Comparison of ENCODE assay signal across 31 cellular contexts in genomic region chr10:44465430-44466115, GRCh38.
A peak's percentile ranks its signal among the peaks of the same experiment; 100 is the strongest.
DNase-seq lines count a peak whose midpoint lies in the region; ATAC-seq, FAIRE-seq and TF ChIP-seq lines count a peak whose summit lies in the region.
"Had no signal": no experiment of that assay in that cellular context is flagged by ENCODE, and none has a peak within 500 bp of the region (broad histone marks: within the 10 kb centered on the region; RNA-seq: fewer than 3 reads in every experiment).

No MANE protein-coding gene starts in this region.

- WGBS in H1 (ENCODE audit: extremely low coverage in 1 of 2, insufficient coverage in 1 of 2, insufficient read length in 1 of 2, insufficient replicate concordance in 2 of 2, low coverage in 1 of 2, low lambda C conversion rate in 2 of 2, missing lambda C conversion rate in 1 of 2), 2 experiments: 87% methylated on average over 11 of the region's 11 CpGs; no CpG with 5 or more reads in 1 of the 2 experiments

- H3K4ac ChIP-seq in H1 (replicated peaks; ENCODE audit: insufficient read length, low read depth, low read length): no peak overlapping the region

- no peak overlapping the region for H2AK5ac ChIP-seq in H1 (ENCODE audit: low read depth, low read length)

- no peak overlapping the region for H4K91ac ChIP-seq in H1 (replicated peaks; ENCODE audit: insufficient read length, low read length)

- POLR2A ChIA-PET in H1 (lab: Charles Lee; ENCODE audit: partially characterized antibody): no interaction called here

- H3K36me3 ChIP-seq in H7 (replicated peaks; ENCODE audit: control insufficient read depth, insufficient read depth, low read length): no peaks in the 10 kb centered on the region
- H3K36me3 ChIP-seq in H1 (ENCODE audit: control insufficient read depth in 2 of 4, insufficient read depth in 4 of 4, low read length in 3 of 4): no peaks in the 10 kb centered on the region
- H3K36me3 ChIP-seq: BLaER1, heart right ventricle had no signal

- H2BK12ac ChIP-seq in H1 (ENCODE audit: low read depth, low read length): no peak overlapping the region

- no peak overlapping the region for H2BK5ac ChIP-seq in H1 (ENCODE audit: low read depth, low read length)

- peak overlapping the region; percentile 79 for H3K27ac Mint-ChIP-seq in nephron progenitor cell
- H3K27ac Mint-ChIP-seq: activated B cell treated with CpG ODN at 0.5 μM for 24 hours; activated CD4-positive, alpha-beta T cell treated with anti-CD3 and anti-CD28 coated beads, Interleukin-2, amount 10 ng/mL, durations not matched to agents 7 days and 5 days; activated naive CD8-positive, alpha-beta T cell treated with anti-CD3 and anti-CD28 coated beads for 36 hours; stimulated activated naive B cell treated with anti-CD40 and anti-IgM and Interleukin-4, amounts not matched to agents 10 μg/mL and 1 μg/mL and 100 μg/mL, for 72 hours; type B pancreatic cell had no signal

- no peaks in the 10 kb centered on the region for H3K36me3 Mint-ChIP-seq in nephron progenitor cell (ENCODE audit: low read depth)
- H3K36me3 Mint-ChIP-seq: activated naive CD8-positive, alpha-beta T cell treated with anti-CD3 and anti-CD28 coated beads for 36 hours; stimulated activated naive B cell treated with anti-CD40 and anti-IgM and Interleukin-4, amounts not matched to agents 10 μg/mL and 1 μg/mL and 100 μg/mL, for 72 hours; type B pancreatic cell had no signal

- H3K79me1 ChIP-seq in H1 (ENCODE audit: low read depth, low read length): no peaks in the 10 kb centered on the region

- TF ChIP-seq EP300 in H1 (IDR thresholded peaks at IDR 0.05; ENCODE audit: borderline replicate concordance in 1 of 2, low read depth in 2 of 2, low read length in 2 of 2): no peak

- no peak overlapping the region for H3K14ac ChIP-seq in H1 (ENCODE audit: insufficient read length)

- no peak for TF ChIP-seq POLR2A in H1 (IDR thresholded peaks at IDR 0.05; ENCODE audit: control extremely low read depth in 1 of 2, low read depth in 2 of 2, low read length in 2 of 2)

- H2BK20ac ChIP-seq in H1 (ENCODE audit: low read length): no peak overlapping the region

- H3K4me2 ChIP-seq in H1 (ENCODE audit: insufficient read depth in 1 of 2, low read depth in 2 of 2, low read length in 2 of 2): no peak overlapping the region
- H3K4me2 ChIP-seq: BLaER1 had no signal

- H3K27ac ChIP-seq in VCaP (peak overlapping the region; percentile 39), H1 (ENCODE audit: low read depth, low read length) (no peak overlapping the region)
- H3K27ac ChIP-seq: BLaER1, heart right ventricle, parathyroid adenoma had no signal

- TF ChIP-seq CTCF in VCaP (conservative IDR thresholded peaks at IDR 0.05) (no peak), H1 (IDR thresholded peaks at IDR 0.05; ENCODE audit: control extremely low read depth in 1 of 3, insufficient read depth in 1 of 3, low read depth in 1 of 3, low read length in 3 of 3) (peak in 2 of 3 experiments; percentile 19 to 37; a peak in 2 of 4 replicates), nephron progenitor cell (IDR thresholded peaks at IDR 0.05) (no peak)

- H3K27me3 Mint-ChIP-seq in nephron progenitor cell (ENCODE audit: low read depth, poor library complexity): peaks cover 12% of the 10 kb centered on the region
- H3K27me3 Mint-ChIP-seq: type B pancreatic cell had no signal

- H3K27me3 ChIP-seq in H7 (ENCODE audit: control insufficient read depth, insufficient read depth, low read length): no peaks in the 10 kb centered on the region
- H3K27me3 ChIP-seq in H1 (replicated peaks in 1 of 4; ENCODE audit: control insufficient read depth in 3 of 4, extremely low read depth in 1 of 4, insufficient read depth in 3 of 4, low read length in 3 of 4): no peaks in the 10 kb centered on the region
- H3K27me3 ChIP-seq: BLaER1 had no signal

- no peak overlapping the region for H3K23ac ChIP-seq in H1 (ENCODE audit: insufficient read length)

- no peak for ATAC-seq in GM19452 (IDR thresholded peaks at IDR 0.05; ENCODE audit: unreplicated experiment)
- ATAC-seq: heart right ventricle; left cardiac atrium; stimulated activated naive B cell treated with anti-CD40 and anti-IgM and Interleukin-4, amounts not matched to agents 10 μg/mL and 1 μg/mL and 100 μg/mL, for 72 hours had no signal

- H3K4me3 ChIP-seq in H7 (ENCODE audit: insufficient read depth, low read depth, low read length) (no peak overlapping the region), H1 (ENCODE audit: extremely low read depth in 1 of 4, insufficient read depth in 2 of 4, low read depth in 3 of 4, low read length in 4 of 4) (no peak overlapping the region)
- H3K4me3 ChIP-seq: BLaER1, heart right ventricle had no signal

- no peak overlapping the region for H3K18ac ChIP-seq in H1 (ENCODE audit: extremely low read depth, low read length)

- TF ChIP-seq RAD21 in H1 (IDR thresholded peaks at IDR 0.05 in 1 of 2, conservative IDR thresholded peaks at IDR 0.05 in 1 of 2; ENCODE audit: low read depth in 2 of 2, low read length in 2 of 2): peak; percentile 13 to 28; a peak in 1 of 4 replicates

- CTCF ChIA-PET in H1 (lab: Charles Lee; ENCODE audit: partially characterized antibody): interaction anchor here (0.9 to 1.6 kb wide), 10 partner anchors 8 to 399 kb away, joined by 3 to 6 read pairs (median 4); no protein-coding TSS in a partner anchor

- H2AFZ ChIP-seq in H1 (ENCODE audit: low read length): no peak overlapping the region
- H2AFZ ChIP-seq: parathyroid adenoma had no signal

- peak overlapping the region; percentile 19 for H3K4me3 Mint-ChIP-seq in nephron progenitor cell
- H3K4me3 Mint-ChIP-seq: activated B cell treated with CpG ODN at 0.5 μM for 24 hours; activated CD4-positive, alpha-beta T cell treated with anti-CD3 and anti-CD28 coated beads, Interleukin-2, amount 10 ng/mL, durations not matched to agents 7 days and 5 days; activated naive CD8-positive, alpha-beta T cell treated with anti-CD3 and anti-CD28 coated beads for 36 hours; stimulated activated naive B cell treated with anti-CD40 and anti-IgM and Interleukin-4, amounts not matched to agents 10 μg/mL and 1 μg/mL and 100 μg/mL, for 72 hours; type B pancreatic cell had no signal

- H2BK120ac ChIP-seq in H1 (replicated peaks; ENCODE audit: low read depth, low read length): no peak overlapping the region

- no peaks in the 10 kb centered on the region for H4K20me1 ChIP-seq in H1 (replicated peaks in 1 of 2; ENCODE audit: control insufficient read depth in 1 of 2, insufficient read depth in 2 of 2, low read length in 2 of 2)
- H4K20me1 ChIP-seq: BLaER1 had no signal

- no peaks in the 10 kb centered on the region for H3K9me3 ChIP-seq in H1 (ENCODE audit: insufficient read depth in 2 of 2, low read depth in 1 of 2, low read length in 1 of 2)
- H3K9me3 ChIP-seq: BLaER1, heart right ventricle had no signal

- H3K9me3 Mint-ChIP-seq in nephron progenitor cell: no peaks in the 10 kb centered on the region
- H3K9me3 Mint-ChIP-seq: activated B cell treated with CpG ODN at 0.5 μM for 24 hours; activated CD4-positive, alpha-beta T cell treated with anti-CD3 and anti-CD28 coated beads, Interleukin-2, amount 10 ng/mL, durations not matched to agents 7 days and 5 days; activated naive CD8-positive, alpha-beta T cell treated with anti-CD3 and anti-CD28 coated beads for 36 hours; type B pancreatic cell had no signal

- no peaks in the 10 kb centered on the region for H3K79me2 ChIP-seq in H1 (ENCODE audit: control insufficient read depth in 1 of 2, insufficient read depth in 2 of 2, low read length in 2 of 2)
- H3K79me2 ChIP-seq: parathyroid adenoma had no signal

- FAIRE-seq in H1 (lab: Jason Lieb, UNC): no peak
- FAIRE-seq: G401.6, RCC 7860 had no signal

- no peak overlapping the region for H2BK15ac ChIP-seq in H1 (ENCODE audit: low read length)

- H3K56ac ChIP-seq in H1 (replicated peaks; ENCODE audit: insufficient read length, low read depth, low read length): no peak overlapping the region

- H3K23me2 ChIP-seq in H1 (ENCODE audit: low read depth, low read length): no peaks in the 10 kb centered on the region

- peak; percentile 56 for DNase-seq in H7
- DNase-seq in H1 (ENCODE audit: low read depth in 1 of 2, low spot score in 2 of 2): no peak
- peak; percentile 43 for DNase-seq in nephron progenitor cell
- no peak for DNase-seq in NCI-H1105 (lab: John Stamatoyannopoulos, UW)
- DNase-seq in NAMALWA (ENCODE audit: low spot score): no peak
- no peak for DNase-seq in kidney tubule cell (ENCODE audit: low spot score)
- DNase-seq: activated B cell treated with CpG ODN at 0.5 μM for 24 hours; activated CD4-positive, alpha-beta T cell treated with anti-CD3 and anti-CD28 coated beads, Interleukin-2, amount 10 ng/mL, durations not matched to agents 7 days and 5 days; activated effector memory CD4-positive, alpha-beta T cell treated with anti-CD3 and anti-CD28 coated beads, Interleukin-2, amount 50 U/mL, for 16 hours; activated naive CD8-positive, alpha-beta T cell treated with anti-CD3 and anti-CD28 coated beads for 36 hours; anterior cingulate cortex; dermis blood vessel endothelial cell; DMS53; foreskin melanocyte; GOT3; heart right ventricle; left cardiac atrium; NCI-H1694; retina; SIG-M5; stimulated activated naive B cell treated with anti-CD40 and anti-IgM and Interleukin-4, amounts not matched to agents 10 μg/mL and 1 μg/mL and 100 μg/mL, for 72 hours; substantia nigra; SW 1271; T1000 had no signal

- no peak overlapping the region for H3K9ac ChIP-seq in H1 (replicated peaks in 1 of 4; ENCODE audit: extremely low read depth in 1 of 4, low read depth in 3 of 4, low read length in 3 of 4)
- H3K9ac ChIP-seq: BLaER1, parathyroid adenoma had no signal

- no peak overlapping the region for H4K8ac ChIP-seq in H1 (ENCODE audit: extremely low read depth, insufficient read depth, low read length)

- H3K4me1 ChIP-seq in H1 (replicated peaks in 1 of 4; ENCODE audit: control insufficient read depth in 3 of 4, insufficient read depth in 4 of 4, low read length in 3 of 4): no peaks in the 10 kb centered on the region
- H3K4me1 ChIP-seq: BLaER1, parathyroid adenoma had no signal

- H3K4me1 Mint-ChIP-seq in nephron progenitor cell: peaks cover 74% of the 10 kb centered on the region
- H3K4me1 Mint-ChIP-seq: activated B cell treated with CpG ODN at 0.5 μM for 24 hours; activated CD4-positive, alpha-beta T cell treated with anti-CD3 and anti-CD28 coated beads, Interleukin-2, amount 10 ng/mL, durations not matched to agents 7 days and 5 days; activated naive CD8-positive, alpha-beta T cell treated with anti-CD3 and anti-CD28 coated beads for 36 hours; stimulated activated naive B cell treated with anti-CD40 and anti-IgM and Interleukin-4, amounts not matched to agents 10 μg/mL and 1 μg/mL and 100 μg/mL, for 72 hours had no signal

- H4K5ac ChIP-seq in H1 (ENCODE audit: insufficient read length, low read depth, low read length): no peak overlapping the region

TF ChIP-seq in H1, 55 proteins besides CTCF, POLR2A, EP300 and RAD21 (continues in another document):
- TF ChIP-seq NANOG (IDR thresholded peaks at IDR 0.05; ENCODE audit: insufficient read depth, low read depth, low read length, poor library complexity, severe bottlenecking) (no peak), FOSL1 (IDR thresholded peaks at IDR 0.05; ENCODE audit: insufficient read depth, low read depth, low read length) (no peak)

Comparison
In these comparisons a context has a peak if more than half of its experiments do, and no peak if none do; other contexts are left out.
1. DNase-seq: peak in H7 (single experiment) and nephron progenitor cell (single experiment); none in H1 (0 of 2), NCI-H1105 (single experiment), NAMALWA (single experiment) and kidney tubule cell (single experiment).
2. CTCF ChIP-seq: peak in H1 (2 of 3); none in VCaP (single experiment) and nephron progenitor cell (single experiment).